8 cellular contexts compared by ENCODE assay signal in the genomic region with DNA sequence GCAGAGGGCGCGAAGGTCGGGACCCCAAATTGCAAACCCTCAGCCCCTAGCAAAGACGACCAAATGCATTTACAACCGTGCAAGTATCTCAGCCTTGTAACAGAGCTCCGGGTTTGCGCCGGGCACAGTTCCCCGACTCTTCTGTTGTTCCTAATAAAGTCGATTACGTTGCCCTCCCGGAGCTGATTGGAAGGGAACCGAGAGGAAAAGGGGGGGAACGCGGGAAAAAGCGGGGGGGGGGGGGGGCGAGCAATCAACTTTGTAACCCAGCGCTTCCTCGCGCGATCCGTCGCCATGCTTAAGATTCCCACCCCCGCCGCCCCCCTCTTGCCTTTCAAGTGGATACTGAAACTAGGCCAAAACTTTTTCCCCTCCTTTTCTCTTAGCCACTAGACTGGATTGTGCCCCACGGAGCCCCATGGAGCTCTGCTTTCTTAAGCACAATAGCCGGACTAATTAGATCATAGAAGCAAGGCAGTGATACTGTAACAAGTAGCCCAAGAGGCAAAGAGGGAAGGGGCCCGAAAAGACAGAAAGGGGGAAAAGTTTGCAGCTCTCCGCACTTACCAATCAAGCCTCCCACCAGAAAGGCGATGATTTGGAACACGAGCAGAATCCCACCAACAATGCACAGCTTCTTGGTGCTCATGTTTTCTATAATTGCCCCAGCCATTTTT. TPM values are rescaled to one million over a fixed set of nuclear protein-coding genes. Genes with fewer than 3 reads are reported as not detected.
DNase-seq lines count a peak whose midpoint lies in the region; TF ChIP-seq lines count a peak whose summit lies in the region.

No MANE protein-coding gene starts in this region.

- POLR2A ChIA-PET in MCF 10A (lab: Yijun Ruan, JAX), result interaction anchor here (0.6 to 4.6 kb wide), 26 partner anchors 10 to 1721 kb away, joined by 3 to 70 read pairs (median 4); partner anchors contain the start of gene GNG12

- DNase-seq in Caki2 (ENCODE audit: low read depth) (peak; percentile 12), NCI-H128 (lab: John Stamatoyannopoulos, UW; ENCODE audit: unreplicated experiment) (peak; percentile 46), MCF 10A (ENCODE audit: unreplicated experiment) (peak; percentile 57), iPS-NIHi11 (ENCODE audit: low spot score) (peak; percentile 44), SKM-1 (lab: John Stamatoyannopoulos, UW; ENCODE audit: unreplicated experiment) (no peak), OCI-M1 (lab: John Stamatoyannopoulos, UW) (no peak)
- no peak for DNase-seq in activated CD4-positive, alpha-beta T cell treated with anti-CD3 and anti-CD28 coated beads for 4 hours

- peaks cover 22% of the 10 kb centered on the region for H3K4me1 ChIP-seq in skeletal muscle satellite cell (ENCODE audit: control insufficient read depth, insufficient read depth, low read length)

- TF ChIP-seq CTCF in MCF 10A (IDR thresholded peaks at IDR 0.05; ENCODE audit: unreplicated experiment), result no peak

- H3K27me3 Mint-ChIP-seq in MCF 10A (ENCODE audit: insufficient read depth, unreplicated experiment), result no peaks in the 10 kb centered on the region

- H3K27me3 ChIP-seq in skeletal muscle satellite cell (ENCODE audit: control insufficient read depth, insufficient read depth, low read length), result peaks cover 2% of the 10 kb centered on the region

- peaks cover 19% of the 10 kb centered on the region for H3K4me1 Mint-ChIP-seq in MCF 10A (ENCODE audit: insufficient read depth, unreplicated experiment)

- CTCF ChIA-PET in MCF 10A (lab: Yijun Ruan, JAX), result interaction anchor here (0.7 to 3.4 kb wide), 9 partner anchors 34 to 212 kb away, joined by 4 to 20 read pairs (median 12); no protein-coding TSS in a partner anchor

- no peaks in the 10 kb centered on the region for H3K9me3 Mint-ChIP-seq in MCF 10A (ENCODE audit: unreplicated experiment)

- no peaks in the 10 kb centered on the region for H3K9me3 ChIP-seq in skeletal muscle satellite cell (replicated peaks; ENCODE audit: low read length)

- H3K36me3 Mint-ChIP-seq in MCF 10A (ENCODE audit: insufficient read depth, unreplicated experiment), result peaks cover 1% of the 10 kb centered on the region

- BruUV-seq in MCF 10A (replicated peaks; lab: Mats Ljungman, UMichigan), result TSS peak; percentile 59

- in situ Hi-C loops in Caki2 (cut with HindIII; ENCODE audit: low pct_unique_long_range_greater_than_20kb, low sequenced_read_pairs), result no loop called here

- no peaks in the 10 kb centered on the region for H3K36me3 ChIP-seq in skeletal muscle satellite cell (ENCODE audit: insufficient read depth, low read length)

- peak overlapping the region; percentile 79 for H3K4me3 ChIP-seq in skeletal muscle satellite cell (ENCODE audit: low read length)

- intact Hi-C loops in MCF 10A (cut with micrococcal nuclease), result loop anchor here (1.0 to 5.0 kb wide), 6 partner anchors 33 to 151 kb away; no protein-coding TSS in a partner anchor

- H3K27ac Mint-ChIP-seq in MCF 10A (ENCODE audit: low read depth, unreplicated experiment), result peak overlapping the region; percentile 42

- H3K4me3 Mint-ChIP-seq in MCF 10A (ENCODE audit: unreplicated experiment), result peak overlapping the region; percentile 91

- peak overlapping the region; percentile 91 for H3K9ac ChIP-seq in skeletal muscle satellite cell (ENCODE audit: low read depth, low read length)

- peak overlapping the region; percentile 98 for H3K4me2 ChIP-seq in skeletal muscle satellite cell (ENCODE audit: low read length)

RNA-seq across cellular contexts. Expression of gene WLS, which starts 0.6 kb away (rescaled TPM):
- 3.2 TPM in 1 of 2 replicates, not detected in the other for total RNA-seq in Caki2 (2014; rRNA removed; shearing (Covaris generic); ENCODE audit: low replicate concordance)
- total RNA-seq in MCF 10A (2022), result 34.7 and 37.8 TPM in 2 replicates
- 66.4 and 80.2 TPM in 2 replicates for total RNA-seq in skeletal muscle satellite cell (2012; rRNA removed)

Comparison
In these comparisons a context has a peak if more than half of its experiments do, and no peak if none do; other contexts are left out.
1. DNase-seq: peak in Caki2 (single experiment), NCI-H128 (single experiment), MCF 10A (single experiment) and iPS-NIHi11 (single experiment); none in SKM-1 (single experiment), activated CD4-positive, alpha-beta T cell treated with anti-CD3 and anti-CD28 coated beads for 4 hours (0 of 2) and OCI-M1 (single experiment).